ENCODE assay signal across 10 cellular contexts in genomic region chr11:67006029-67006884, GRCh38. TPM values are rescaled to one million over a fixed set of nuclear protein-coding genes. Genes with fewer than 3 reads are reported as not detected.
DNase-seq lines count a peak whose midpoint lies in the region; ATAC-seq, FAIRE-seq and TF ChIP-seq lines count a peak whose summit lies in the region.
"Had no signal": no experiment of that assay in that cellular context is flagged by ENCODE, and none has a peak within 500 bp of the region (broad histone marks: within the 10 kb centered on the region; RNA-seq: fewer than 3 reads in every experiment).

No MANE protein-coding gene starts in this region.

- intact Hi-C loops in transverse colon (cut with DNase I; ENCODE audit: low total_unique reads): no loop called here

- in situ Hi-C loops in transverse colon (cut with MboI; ENCODE audit: low pct_ligation_motif_present in 1 of 4, low pct_unique_long_range_greater_than_20kb in 1 of 4, low sequenced_read_pairs in 3 of 4): loop anchor here in 1 of 4 donors (25.0 kb wide), 1 partner anchor 294 kb away; no protein-coding TSS in a partner anchor

- DNase-seq in GM12865 (ENCODE audit: low read depth) (peak; percentile 62), LoVo (ENCODE audit: low spot score) (peak; percentile 20), neural crest cell (ENCODE audit: low read depth, low spot score) (peak; percentile 26), transverse colon (no peak), medulla oblongata (ENCODE audit: extremely low spot score) (no peak), small intestine (no peak)
- peak; percentile 34 for DNase-seq in activated naive CD4-positive, alpha-beta T cell treated with anti-CD3 and anti-CD28 coated beads, Interleukin-2, amount 10 ng/mL, durations not matched to agents 7 days and 5 days

- H3K9me3 ChIP-seq in transverse colon (no peaks in the 10 kb centered on the region), small intestine (ENCODE audit: control insufficient read depth, low read depth) (no peaks in the 10 kb centered on the region)

- no peak overlapping the region for H3K27ac ChIP-seq in transverse colon
- H3K27ac ChIP-seq in small intestine (ENCODE audit: low read depth in 1 of 2, low read length in 1 of 2): no peak overlapping the region

- TF ChIP-seq CTCF in GM12865 (IDR thresholded peaks at IDR 0.05; ENCODE audit: insufficient read depth, low read depth, low read length, missing control alignments): no peak
- no peak for TF ChIP-seq CTCF in neural crest cell (conservative IDR thresholded peaks at IDR 0.05)
- no peak for TF ChIP-seq CTCF in transverse colon (IDR thresholded peaks at IDR 0.05)

- H3K4me3 ChIP-seq in GM12865 (ENCODE audit: low read depth, low read length): no peak overlapping the region
- no peak overlapping the region for H3K4me3 ChIP-seq in transverse colon
- H3K4me3 ChIP-seq in small intestine (ENCODE audit: low read depth in 1 of 2, low read length in 2 of 2): no peak overlapping the region

- ATAC-seq in HG03095 (IDR thresholded peaks at IDR 0.05; ENCODE audit: unreplicated experiment): no peak

- no peak overlapping the region for H3K27ac Mint-ChIP-seq in activated naive CD4-positive, alpha-beta T cell treated with anti-CD3 and anti-CD28 coated beads, Interleukin-2, amount 10 ng/mL, durations not matched to agents 7 days and 5 days
- peak overlapping the region; percentile 5 for H3K27ac Mint-ChIP-seq in neural crest cell (ENCODE audit: unreplicated experiment)
- H3K27ac Mint-ChIP-seq: activated naive CD8-positive, alpha-beta T cell had no signal

- no peaks in the 10 kb centered on the region for H3K4me1 Mint-ChIP-seq in activated naive CD4-positive, alpha-beta T cell treated with anti-CD3 and anti-CD28 coated beads, Interleukin-2, amount 10 ng/mL, durations not matched to agents 7 days and 5 days
- H3K4me1 Mint-ChIP-seq in neural crest cell: peaks cover 19% of the 10 kb centered on the region

- no peaks in the 10 kb centered on the region for H3K27me3 ChIP-seq in transverse colon
- no peaks in the 10 kb centered on the region for H3K27me3 ChIP-seq in small intestine (ENCODE audit: control insufficient read depth in 2 of 2, insufficient read depth in 2 of 2, low read length in 2 of 2)

- H3K36me3 Mint-ChIP-seq in activated naive CD4-positive, alpha-beta T cell treated with anti-CD3 and anti-CD28 coated beads, Interleukin-2, amount 10 ng/mL, durations not matched to agents 7 days and 5 days: no peaks in the 10 kb centered on the region
- no peaks in the 10 kb centered on the region for H3K36me3 Mint-ChIP-seq in neural crest cell (ENCODE audit: low read depth)
- H3K36me3 Mint-ChIP-seq: activated naive CD8-positive, alpha-beta T cell had no signal

- no peak overlapping the region for H3K4me3 Mint-ChIP-seq in activated naive CD4-positive, alpha-beta T cell treated with anti-CD3 and anti-CD28 coated beads, Interleukin-2, amount 10 ng/mL, durations not matched to agents 7 days and 5 days
- H3K4me3 Mint-ChIP-seq in neural crest cell: no peak overlapping the region
- H3K4me3 Mint-ChIP-seq: activated naive CD8-positive, alpha-beta T cell had no signal

- no peak for TF ChIP-seq EP300 in transverse colon (IDR thresholded peaks at IDR 0.05; ENCODE audit: low read depth)

- WGBS in transverse colon (ENCODE audit: low coverage in 1 of 2), 2 donors: 87 to 88% methylated on average over 4 to 14 of the region's 14 CpGs
- WGBS in small intestine, 3 donors: 85 to 90% (median 88%) methylated on average over 14 of the region's 14 CpGs

- CTCF ChIA-PET in activated naive CD4-positive, alpha-beta T cell treated with anti-CD3 and anti-CD28 coated beads, Interleukin-2, amount 10 ng/mL, durations not matched to agents 7 days and 5 days (lab: Charles Lee): interaction anchor here (0.6 kb wide), 1 partner anchor 311 kb away, joined by 3 read pairs; no protein-coding TSS in a partner anchor

- peaks cover 25% of the 10 kb centered on the region for H3K27me3 Mint-ChIP-seq in activated naive CD4-positive, alpha-beta T cell treated with anti-CD3 and anti-CD28 coated beads, Interleukin-2, amount 10 ng/mL, durations not matched to agents 7 days and 5 days
- peaks cover 5% of the 10 kb centered on the region for H3K27me3 Mint-ChIP-seq in neural crest cell (ENCODE audit: low read depth)

- H3K36me3 ChIP-seq in transverse colon (no peaks in the 10 kb centered on the region), small intestine (ENCODE audit: control insufficient read depth in 2 of 2, insufficient read depth in 2 of 2, low read length in 2 of 2) (no peaks in the 10 kb centered on the region)

- no peaks in the 10 kb centered on the region for H3K9me3 Mint-ChIP-seq in activated naive CD4-positive, alpha-beta T cell treated with anti-CD3 and anti-CD28 coated beads, Interleukin-2, amount 10 ng/mL, durations not matched to agents 7 days and 5 days
- no peaks in the 10 kb centered on the region for H3K9me3 Mint-ChIP-seq in neural crest cell

- FAIRE-seq in small intestine (lab: Jason Lieb, UNC): no peak

- H3K4me1 ChIP-seq in transverse colon: no peaks in the 10 kb centered on the region
- H3K4me1 ChIP-seq in small intestine (ENCODE audit: control insufficient read depth in 2 of 2, insufficient read depth in 1 of 2, low read depth in 1 of 2, low read length in 1 of 2): no peaks in the 10 kb centered on the region

- TF ChIP-seq POLR2A in transverse colon (IDR thresholded peaks at IDR 0.05): no peak

RNA-seq across cellular contexts. Expression of gene SYT12, which starts 16.7 kb away (rescaled TPM):
- 0.44 and 0.48 TPM in 2 replicates for total RNA-seq in neural crest cell
- total RNA-seq in transverse colon: not detected
- polyA plus RNA-seq in small intestine: 1 to 10 TPM in 1 of 3 donors, under 1 TPM in 2; 0.22 to 3.1 (median 0.27) TPM

RNA-seq across cellular contexts. Expression of gene C11orf86, which starts 31.2 kb away (rescaled TPM):
- total RNA-seq in neural crest cell: not detected in 2 replicates
- 10 to 100 TPM in 3 of 4 donors, not detected in 1; 21.0 to 88.3 (median 56.1) TPM for total RNA-seq in transverse colon
- polyA plus RNA-seq in small intestine: 100 to 1,000 TPM in 2 of 3 donors, 10 to 100 TPM in 1; 63.6 to 801 (median 577) TPM
- total RNA-seq: urinary bladder had no signal
- polyA plus RNA-seq: urinary bladder had no signal

RNA-seq across cellular contexts. Expression of gene PC, which starts 48.1 kb away (rescaled TPM):
- 51.9 and 53.6 TPM in 2 replicates for total RNA-seq in neural crest cell
- total RNA-seq in transverse colon: 100 to 1,000 TPM in 1 of 4 donors, 10 to 100 TPM in 3; 14.9 to 246 (median 38.1) TPM
- 10 to 100 TPM; 22.1 to 89.5 (median 71.1) TPM for polyA plus RNA-seq in small intestine

RNA-seq across cellular contexts. Expression of gene RHOD, which starts 50.4 kb away (rescaled TPM):
- total RNA-seq in neural crest cell (1.7 and 2.1 TPM in 2 replicates), transverse colon (10 to 100 TPM in 1 of 4 donors, 1 to 10 TPM in 3; 1.2 to 54.6 (median 5.8) TPM)
- polyA plus RNA-seq in small intestine: 10 to 100 TPM; 10.2 to 36.5 (median 35.9) TPM

Comparison
In these comparisons a context has a peak if more than half of its experiments do, and no peak if none do; other contexts are left out.
1. DNase-seq: peak in GM12865 (single experiment), LoVo (single experiment), activated naive CD4-positive, alpha-beta T cell treated with anti-CD3 and anti-CD28 coated beads, Interleukin-2, amount 10 ng/mL, durations not matched to agents 7 days and 5 days (single experiment) and neural crest cell (single experiment); none in transverse colon (single experiment), medulla oblongata (single experiment) and small intestine (single experiment).